Comparison of ENCODE assay signal across 12 cellular contexts in the genomic region with DNA sequence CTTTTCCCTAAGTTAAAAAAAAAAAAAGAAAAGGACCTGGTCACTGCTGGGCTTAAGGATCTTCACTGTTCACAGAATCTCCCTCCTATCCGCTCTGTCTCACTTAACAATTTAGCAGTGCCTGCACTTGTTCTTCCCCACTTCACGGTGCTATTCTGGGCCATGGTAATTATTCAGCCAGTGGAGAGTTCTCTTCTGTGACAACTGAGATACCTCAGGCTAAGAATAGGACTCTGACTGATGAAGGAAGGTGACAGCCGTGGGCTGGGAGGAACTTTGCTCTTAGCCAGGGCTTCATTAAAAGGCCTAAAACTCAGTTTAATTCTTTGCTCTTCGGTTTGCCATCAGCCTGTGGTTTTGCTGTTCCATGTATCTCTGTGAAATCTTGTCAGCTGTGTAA. TPM values are rescaled to one million over a fixed set of nuclear protein-coding genes. Genes with fewer than 3 reads are reported as not detected.
"Had no signal": no experiment of that assay in that cellular context is flagged by ENCODE, and none has a peak within 500 bp of the region (broad histone marks: within the 10 kb centered on the region; RNA-seq: fewer than 3 reads in every experiment).

No MANE protein-coding gene starts in this region.

- ATAC-seq: activated T-cell treated with anti-CD3 and anti-CD28 coated beads, Interleukin-2, amount 50 U/mL, for 72 hours; naive thymus-derived CD4-positive, alpha-beta T cell had no signal

- DNase-seq: activated CD4-positive, alpha-beta T cell treated with anti-CD3 and anti-CD28 coated beads, Interleukin-2, amount 10 ng/mL, durations not matched to agents 7 days and 5 days; activated CD8-positive, alpha-beta memory T cell treated with anti-CD3 and anti-CD28 coated beads, Interleukin-2, amount 50 U/mL, for 48 hours; activated naive CD8-positive, alpha-beta T cell treated with anti-CD3 and anti-CD28 coated beads, Interleukin-2, amount 10 ng/mL, durations not matched to agents 7 days and 5 days; activated T-cell treated with anti-CD3 and anti-CD28 coated beads, Interleukin-2, amount 50 U/mL, for 72 hours; cortex of kidney; effector CD4-positive, alpha-beta T cell; foreskin fibroblast; naive thymus-derived CD4-positive, alpha-beta T cell; spleen; stomach; SW 1271 had no signal

- H3K4me1 ChIP-seq: spleen, stomach had no signal

- H3K27me3 ChIP-seq: spleen, stomach had no signal

- H3K36me3 ChIP-seq: spleen, stomach, thoracic aorta had no signal

- H3K4me3 ChIP-seq: spleen, stomach, thoracic aorta had no signal

- H3K27ac ChIP-seq: spleen, stomach, thoracic aorta had no signal

RNA-seq across cellular contexts. Expression of a gene that starts 51.9 kb away (rescaled TPM):
- total RNA-seq: activated CD4-positive, alpha-beta T cell treated with anti-CD3 and anti-CD28 coated beads, Interleukin-2, amount 10 ng/mL, durations not matched to agents 7 days and 5 days; activated naive CD8-positive, alpha-beta T cell treated with anti-CD3 and anti-CD28 coated beads, Interleukin-2, amount 10 ng/mL, durations not matched to agents 7 days and 5 days; activated T-cell treated with anti-CD3 and anti-CD28 coated beads, Interleukin-2, amount 50 U/mL, for 72 hours; naive thymus-derived CD4-positive, alpha-beta T cell had no signal
- polyA plus RNA-seq: naive thymus-derived CD4-positive, alpha-beta T cell had no signal
